Comparison of ENCODE assay signal across 9 cellular contexts in the genomic region with DNA sequence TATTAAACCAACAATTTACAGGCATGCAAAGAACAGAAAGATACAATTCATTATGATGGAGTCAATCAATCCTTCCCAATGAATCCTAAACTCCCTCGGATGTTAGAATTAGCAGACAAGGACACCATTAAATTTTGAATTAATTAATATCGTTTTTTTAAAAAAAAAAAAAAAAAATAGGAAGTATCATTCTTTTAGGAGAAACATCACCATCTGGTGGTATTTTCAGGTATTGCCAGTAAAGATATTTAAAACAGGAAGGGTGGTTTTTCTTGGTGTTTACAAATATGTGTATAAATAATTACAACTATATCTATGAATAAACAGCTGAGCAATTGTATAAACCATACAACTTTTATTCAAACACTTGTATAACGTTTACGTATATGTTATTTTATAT.
DNase-seq lines count a peak whose midpoint lies in the region; TF ChIP-seq lines count a peak whose summit lies in the region.
"Had no signal": no experiment of that assay in that cellular context is flagged by ENCODE, and none has a peak within 500 bp of the region (broad histone marks: within the 10 kb centered on the region; RNA-seq: fewer than 3 reads in every experiment).

No MANE protein-coding gene starts in this region.

- H3K27ac ChIP-seq in RWPE1: no peak overlapping the region
- no peak overlapping the region for H3K27ac ChIP-seq in testis

- peak; percentile 41 for TF ChIP-seq CTCF in AG09319 (IDR thresholded peaks at IDR 0.05; ENCODE audit: low read depth, low read length)
- TF ChIP-seq CTCF in GM13977 (IDR thresholded peaks at IDR 0.05; ENCODE audit: extremely low read depth, insufficient read depth, missing control alignments): peak; percentile 36
- peak; percentile 77 for TF ChIP-seq CTCF in RWPE1 (conservative IDR thresholded peaks at IDR 0.05; ENCODE audit: low read depth)
- TF ChIP-seq CTCF in testis (IDR thresholded peaks at IDR 0.05): peak in 1 of 3 experiments; percentile 70

- intact Hi-C loops in testis (cut with DNase I; ENCODE audit: low total_unique reads): no loop called here

- 44 to 45% methylated on average over 4 of the region's 4 CpGs for WGBS in testis, 2 donors

- DNase-seq in AG09319 (ENCODE audit: extremely low read depth, low read depth) (no peak), GM13977 (ENCODE audit: low spot score) (no peak), RWPE1 (ENCODE audit: low spot score) (peak; percentile 21), germinal center (ENCODE audit: low spot score) (peak; percentile 2), testis (no peak), COLO829 (ENCODE audit: low spot score) (no peak), activated T-cell treated with anti-CD3 and anti-CD28 coated beads for 4 hours (no peak)
- DNase-seq in activated naive CD4-positive, alpha-beta T cell treated with anti-CD3 and anti-CD28 coated beads, Interleukin-2, amount 50 U/mL, for 16 hours: no peak
- DNase-seq: stimulated activated CD4-positive, alpha-beta T cell treated with anti-CD3 and anti-CD28 coated beads, Interleukin-4, amount 100 ng/mL, for 24 hours had no signal

- no peaks in the 10 kb centered on the region for H3K4me1 ChIP-seq in testis

- no peaks in the 10 kb centered on the region for H3K9me3 ChIP-seq in testis

- in situ Hi-C loops in GM13977 (cut with MboI; ENCODE audit: low pct_unique_long_range_greater_than_20kb, low sequenced_read_pairs, unreplicated experiment): no loop called here

- TF ChIP-seq POLR2A in testis (IDR thresholded peaks at IDR 0.05): no peak

- CTCF ChIA-PET in RWPE1 (lab: Yijun Ruan, JAX): interaction anchor here (0.5 to 0.7 kb wide), 12 partner anchors 8 to 1255 kb away, joined by 3 to 6 read pairs (median 4); no protein-coding TSS in a partner anchor

- no peaks in the 10 kb centered on the region for H3K27me3 ChIP-seq in testis

- H3K36me3 ChIP-seq in testis (ENCODE audit: low read depth, missing control alignments): no peaks in the 10 kb centered on the region

- POLR2A ChIA-PET in RWPE1 (lab: Yijun Ruan, JAX; ENCODE audit: low non-redundant PET): no interaction called here

- no peak overlapping the region for H3K4me3 ChIP-seq in testis

Comparison
In these comparisons a context has a peak if more than half of its experiments do, and no peak if none do; other contexts are left out.
1. DNase-seq: peak in RWPE1 (single experiment) and germinal center (single experiment); none in AG09319 (single experiment), GM13977 (single experiment), testis (single experiment), COLO829 (single experiment), activated T-cell treated with anti-CD3 and anti-CD28 coated beads for 4 hours (single experiment) and activated naive CD4-positive, alpha-beta T cell treated with anti-CD3 and anti-CD28 coated beads, Interleukin-2, amount 50 U/mL, for 16 hours (single experiment).